8 cellular contexts compared by ENCODE assay signal in genomic region chr3:93973160-93974126, GRCh38. TPM values are rescaled to one million over a fixed set of nuclear protein-coding genes. Genes with fewer than 3 reads are reported as not detected.
DNase-seq lines count a peak whose midpoint lies in the region; ATAC-seq and TF ChIP-seq lines count a peak whose summit lies in the region.

TSS of gene PROS1 (minus strand) at chr3:93973896. CDS start at chr3:93973749, 147 bp downstream.

- H3K4me3 ChIP-seq in left lung, result peak within 1 kb of the TSS; percentile 52 to 69

- ATAC-seq in GM18868 (IDR thresholded peaks at IDR 0.05; ENCODE audit: unreplicated experiment), result peak; percentile 91
- peak; percentile 89 for ATAC-seq in HG03108 (IDR thresholded peaks at IDR 0.05; ENCODE audit: unreplicated experiment)
- peak; percentile 97 for ATAC-seq in left lung

- H3K27me3 ChIP-seq in left lung, result peaks cover 0 to 8% of the 10 kb centered on the region in 2 donors

- H3K36me3 ChIP-seq in left lung, result no peaks in the 10 kb centered on the region

- peak in 1 of 2 donors; percentile 10 for TF ChIP-seq CTCF in left lung (IDR thresholded peaks at IDR 0.05)

- no peaks in the 10 kb centered on the region for H3K9me3 ChIP-seq in left lung

- peak within 1 kb of the TSS; percentile 88 to 95 for H3K27ac ChIP-seq in left lung

- intact Hi-C loops in left lung (cut with DNase I), result no loop called here

- DNase-seq in AG08396 (ENCODE audit: low spot score), result peak; percentile 79
- peak; percentile 76 to 86 for DNase-seq in NCI-H524 (lab: John Stamatoyannopoulos, UW)
- peak; percentile 10 to 15 for DNase-seq in activated CD4-positive, alpha-beta T cell treated with anti-CD3 and anti-CD28 coated beads, Interleukin-2, amount 50 U/mL, for 4 hours
- DNase-seq in ecto neural progenitor cell (ENCODE audit: low spot score), result peak; percentile 81
- DNase-seq in left lung, result peak; percentile 88 to 94
- peak; percentile 46 to 61 for DNase-seq in stimulated activated CD4-positive, alpha-beta T cell treated with anti-CD3 and anti-CD28 coated beads, Interleukin-2, amount 100 ng/mL, for 24 hours

- peaks cover 8 to 22% of the 10 kb centered on the region in 2 donors for H3K4me1 ChIP-seq in left lung

RNA-seq across cellular contexts. Expression of gene PROS1, which starts in this region (rescaled TPM):
- 100 to 1,000 TPM in 1 of 2 donors, 10 to 100 TPM in 1; 51.1 to 119 TPM for total RNA-seq in left lung

Comparison
In these comparisons a context has a peak if more than half of its experiments do, and no peak if none do; other contexts are left out.
1. Peak in every context shown above with its lines: DNase-seq, ATAC-seq, H3K4me3 ChIP-seq and H3K27ac ChIP-seq.
2. DNase-seq: peak in every context shown above with its lines; median percentile 91 in left lung; 81 in NCI-H524; 81 in ecto neural progenitor cell; 79 in AG08396; 54 in stimulated activated CD4-positive, alpha-beta T cell treated with anti-CD3 and anti-CD28 coated beads, Interleukin-2, amount 100 ng/mL, for 24 hours; 12 in activated CD4-positive, alpha-beta T cell treated with anti-CD3 and anti-CD28 coated beads, Interleukin-2, amount 50 U/mL, for 4 hours.